In the genomic region with DNA sequence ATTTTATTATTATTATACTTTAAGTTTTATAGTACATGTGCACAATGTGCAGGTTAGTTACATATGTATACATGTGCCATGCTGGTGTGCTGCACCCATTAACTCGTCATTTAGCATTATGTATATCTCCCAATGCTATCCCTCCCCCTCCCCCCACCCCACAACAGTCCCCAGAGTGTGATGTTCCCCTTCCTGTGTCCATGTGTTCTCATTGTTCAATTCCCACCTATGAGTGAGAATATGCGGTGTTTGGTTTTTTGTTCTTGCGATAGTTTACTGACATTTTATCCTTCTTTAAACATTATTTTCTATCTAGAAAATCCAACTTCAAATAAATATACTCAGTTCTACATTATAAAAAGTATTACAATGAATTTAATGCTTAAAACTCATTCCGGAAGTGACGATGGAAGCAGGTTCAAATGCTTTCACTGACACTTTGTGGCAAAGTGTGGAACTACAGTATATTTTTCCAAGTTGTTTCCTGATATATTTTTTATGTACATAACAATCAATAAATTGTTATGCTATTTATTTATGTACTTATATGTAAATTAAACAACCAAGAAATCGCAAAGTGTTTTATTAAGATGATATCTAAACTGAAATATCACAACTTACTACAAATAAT, we compare ENCODE assay signal across 8 cellular contexts.
DNase-seq lines count a peak whose midpoint lies in the region; ATAC-seq, FAIRE-seq and TF ChIP-seq lines count a peak whose summit lies in the region.
"Not testable (repeated sequence)": the region's sequence is repeated elsewhere in the genome, so short reads cannot be mapped to it uniquely, and the experiment has no call there.

No MANE protein-coding gene starts in this region.

- not testable (repeated sequence) for H3K27ac ChIP-seq in A673 (ENCODE audit: low read depth, low read length, poor library complexity, severe bottlenecking); IMR-90 (ENCODE audit: insufficient read depth, low read length); H1 (ENCODE audit: low read depth, low read length); hepatocyte; neuronal stem cell (replicated peaks; ENCODE audit: low read length)

- not testable (repeated sequence) for H4K20me1 ChIP-seq in IMR-90 (ENCODE audit: insufficient read depth, low read length); H1 (replicated peaks in 1 of 2; ENCODE audit: control insufficient read depth in 1 of 2, insufficient read depth in 2 of 2, low read length in 2 of 2); hepatocyte (ENCODE audit: insufficient read depth, poor library complexity, severe bottlenecking)

- CTCF ChIA-PET in A673 (lab: Charles Lee); IMR-90 (lab: Yijun Ruan, JAX): not testable (repeated sequence)
- CTCF ChIA-PET in H1 (lab: Charles Lee; ENCODE audit: partially characterized antibody), result interaction anchor here (0.7 kb wide), 1 partner anchor 332 kb away, joined by 3 read pairs; no protein-coding TSS in a partner anchor

- H3K79me1 ChIP-seq in IMR-90 (ENCODE audit: low read depth in 1 of 2, low read length in 2 of 2); H1 (ENCODE audit: low read depth, low read length); neuronal stem cell (ENCODE audit: low read depth, low read length): not testable (repeated sequence)

- H4K8ac ChIP-seq in IMR-90 (ENCODE audit: low read depth in 2 of 2, low read length in 2 of 2); H1 (ENCODE audit: extremely low read depth, insufficient read depth, low read length); neuronal stem cell (ENCODE audit: low read depth, low read length): not testable (repeated sequence)

- not testable (repeated sequence) for H3K36me3 ChIP-seq in A673 (ENCODE audit: insufficient read depth, low read length, poor library complexity, severe bottlenecking); IMR-90 (ENCODE audit: control insufficient read depth, insufficient read depth, low read length); H1 (ENCODE audit: control insufficient read depth in 2 of 4, insufficient read depth in 4 of 4, low read length in 3 of 4); hepatocyte (replicated peaks; ENCODE audit: insufficient read depth, low read depth); neuronal stem cell (replicated peaks in 1 of 2; ENCODE audit: control insufficient read depth in 2 of 2, insufficient read depth in 2 of 2, low read length in 2 of 2)

- intact Hi-C loops in A673 (cut with micrococcal nuclease; ENCODE audit: unreplicated experiment), result loop anchor here (5.0 kb wide), 2 partner anchors 524 to 1254 kb away; no protein-coding TSS in a partner anchor
- intact Hi-C loops in IMR-90 (cut with micrococcal nuclease), result loop anchor here (2.0 to 5.0 kb wide), 2 partner anchors 544 to 1254 kb away; no protein-coding TSS in a partner anchor

- TF ChIP-seq RAD21 in IMR-90 (IDR thresholded peaks at IDR 0.05; ENCODE audit: low read length) (peak; percentile 77), H1 (IDR thresholded peaks at IDR 0.05 in 1 of 2, conservative IDR thresholded peaks at IDR 0.05 in 1 of 2; ENCODE audit: low read depth in 2 of 2, low read length in 2 of 2) (peak; percentile 72 to 76)

- not testable (repeated sequence) for H3K4ac ChIP-seq in IMR-90 (ENCODE audit: low read depth, low read length); H1 (replicated peaks; ENCODE audit: insufficient read length, low read depth, low read length); neuronal stem cell (ENCODE audit: low read length)

- not testable (repeated sequence) for H3K4me3 ChIP-seq in A673 (ENCODE audit: low read depth, low read length, poor library complexity, severe bottlenecking); IMR-90 (ENCODE audit: insufficient read depth, low read depth, low read length); H1 (ENCODE audit: extremely low read depth in 1 of 4, insufficient read depth in 2 of 4, low read depth in 3 of 4, low read length in 4 of 4); hepatocyte; neuronal stem cell (ENCODE audit: low read length in 2 of 2)

- TF ChIP-seq EP300 in H1 (IDR thresholded peaks at IDR 0.05; ENCODE audit: borderline replicate concordance in 1 of 2, low read depth in 2 of 2, low read length in 2 of 2), result not testable (repeated sequence)

- H3K18ac ChIP-seq in IMR-90 (ENCODE audit: low read depth, low read length); H1 (ENCODE audit: extremely low read depth, low read length); neuronal stem cell (ENCODE audit: low read length): not testable (repeated sequence)

- H3K4me2 ChIP-seq in IMR-90 (ENCODE audit: low read depth, low read length); H1 (ENCODE audit: insufficient read depth in 1 of 2, low read depth in 2 of 2, low read length in 2 of 2); hepatocyte; neuronal stem cell (ENCODE audit: insufficient read depth, low read length, poor library complexity, severe bottlenecking): not testable (repeated sequence)

- not testable (repeated sequence) for H2AK5ac ChIP-seq in IMR-90 (ENCODE audit: low read depth, low read length); H1 (ENCODE audit: low read depth, low read length); neuronal stem cell (ENCODE audit: low read depth, low read length)

- WGBS in IMR-90 (ENCODE audit: extremely low coverage in 2 of 2, insufficient read length in 1 of 2), 2 experiments, result no CpG with 5 or more reads among the region's 6 CpGs
- WGBS in H1 (ENCODE audit: extremely low coverage in 1 of 2, insufficient coverage in 1 of 2, insufficient read length in 1 of 2, insufficient replicate concordance in 2 of 2, low coverage in 1 of 2, low lambda C conversion rate in 2 of 2, missing lambda C conversion rate in 1 of 2), 2 experiments, result 76% methylated on average over 5 of the region's 6 CpGs; no CpG with 5 or more reads in 1 of the 2 experiments
- 54% methylated on average over 6 of the region's 6 CpGs for WGBS in hepatocyte (ENCODE audit: low lambda C conversion rate, missing lambda C conversion rate)
- WGBS in neuronal stem cell (ENCODE audit: extremely low coverage in 2 of 2, insufficient read length in 2 of 2, insufficient replicate concordance in 1 of 2), 2 donors, result 100% methylated on average over 1 of the region's 6 CpGs; no CpG with 5 or more reads in 1 of the 2 donors

- not testable (repeated sequence) for H2BK5ac ChIP-seq in IMR-90 (ENCODE audit: low read depth, low read length, poor library complexity, severe bottlenecking); H1 (ENCODE audit: low read depth, low read length); neuronal stem cell (ENCODE audit: low read length)

- POLR2A ChIA-PET in A673 (lab: Charles Lee; ENCODE audit: low non-redundant PET); IMR-90 (lab: Charles Lee; ENCODE audit: unreplicated experiment); H1 (lab: Charles Lee; ENCODE audit: partially characterized antibody): not testable (repeated sequence)

- TF ChIP-seq CTCF in A673 (conservative IDR thresholded peaks at IDR 0.05; ENCODE audit: low read depth, low read length) (peak; percentile 74), IMR-90 (conservative IDR thresholded peaks at IDR 0.05; ENCODE audit: low read depth, low read length) (peak; percentile 72), H1 (IDR thresholded peaks at IDR 0.05; ENCODE audit: control extremely low read depth in 1 of 3, insufficient read depth in 1 of 3, low read depth in 1 of 3, low read length in 3 of 3) (peak in 2 of 3 experiments; percentile 22 to 36; a peak in 2 of 4 replicates), hepatocyte (IDR thresholded peaks at IDR 0.05; ENCODE audit: poor library complexity) (peak; percentile 77)

- not testable (repeated sequence) for H2BK120ac ChIP-seq in IMR-90 (ENCODE audit: low read depth, low read length); H1 (replicated peaks; ENCODE audit: low read depth, low read length); neuronal stem cell (ENCODE audit: low read depth, low read length)

- H3K9me1 ChIP-seq in IMR-90 (ENCODE audit: insufficient read depth, low read length), result not testable (repeated sequence)

- dilution Hi-C loops in IMR-90 (cut with HindIII; ENCODE audit: low sequenced_read_pairs, unreplicated experiment), result not testable (repeated sequence)

- DNase-seq in A673 (ENCODE audit: low spot score), result peak; percentile 50
- DNase-seq in EH (ENCODE audit: low read depth), result peak; percentile 27
- peak; percentile 51 for DNase-seq in IMR-90
- DNase-seq in NCI-H69 (lab: John Stamatoyannopoulos, UW), result peak; percentile 60
- DNase-seq in H1 (ENCODE audit: low read depth in 1 of 2, low spot score in 2 of 2), result not testable (repeated sequence)
- peak; percentile 18 for DNase-seq in hepatocyte (ENCODE audit: low spot score)
- DNase-seq in neuronal stem cell (ENCODE audit: low spot score), result peak; percentile 0

- not testable (repeated sequence) for H3K9me2 ChIP-seq in hepatocyte (replicated peaks; ENCODE audit: insufficient read depth)

- not testable (repeated sequence) for H3K23ac ChIP-seq in IMR-90 (ENCODE audit: low read depth, low read length); H1 (ENCODE audit: insufficient read length); neuronal stem cell (ENCODE audit: low read depth, low read length, poor library complexity)

- H3K9me3 ChIP-seq in A673 (ENCODE audit: low read depth, low read length, poor library complexity, severe bottlenecking); IMR-90 (ENCODE audit: control insufficient read depth, insufficient read depth, low read length); H1 (ENCODE audit: insufficient read depth in 2 of 2, low read depth in 1 of 2, low read length in 1 of 2); hepatocyte (ENCODE audit: low read depth); neuronal stem cell (replicated peaks in 1 of 2; ENCODE audit: control insufficient read depth in 2 of 2, insufficient read depth in 1 of 2, low read depth in 1 of 2, low read length in 2 of 2): not testable (repeated sequence)

- peak; percentile 63 for ATAC-seq in IMR-90 (ENCODE audit: low read depth)

- H4K5ac ChIP-seq in IMR-90 (ENCODE audit: low read depth, low read length); H1 (ENCODE audit: insufficient read length, low read depth, low read length): not testable (repeated sequence)

- H2BK20ac ChIP-seq in IMR-90 (ENCODE audit: low read depth, low read length); H1 (ENCODE audit: low read length): not testable (repeated sequence)

- TF ChIP-seq POLR2A in IMR-90 (IDR thresholded peaks at IDR 0.05; ENCODE audit: low read depth, low read length); H1 (IDR thresholded peaks at IDR 0.05; ENCODE audit: control extremely low read depth in 1 of 2, low read depth in 2 of 2, low read length in 2 of 2): not testable (repeated sequence)

- not testable (repeated sequence) for H3K56ac ChIP-seq in IMR-90 (ENCODE audit: extremely low read depth, insufficient read depth, low read length); H1 (replicated peaks; ENCODE audit: insufficient read length, low read depth, low read length)

- not testable (repeated sequence) for H3K4me1 ChIP-seq in A673 (ENCODE audit: insufficient read depth, low read length, poor library complexity, severe bottlenecking); IMR-90 (ENCODE audit: control insufficient read depth, insufficient read depth, low read length); H1 (replicated peaks in 1 of 4; ENCODE audit: control insufficient read depth in 3 of 4, insufficient read depth in 4 of 4, low read length in 3 of 4); hepatocyte (ENCODE audit: insufficient read depth); neuronal stem cell (ENCODE audit: control insufficient read depth in 2 of 2, insufficient read depth in 1 of 2, low read depth in 1 of 2, low read length in 2 of 2)

- BruUV-seq in A673 (replicated peaks; lab: Mats Ljungman, UMichigan); IMR-90 (replicated peaks; lab: Mats Ljungman, UMichigan): not testable (repeated sequence)

- not testable (repeated sequence) for H3K9ac ChIP-seq in IMR-90 (ENCODE audit: low read depth, low read length); H1 (replicated peaks in 1 of 4; ENCODE audit: extremely low read depth in 1 of 4, low read depth in 3 of 4, low read length in 3 of 4); neuronal stem cell (ENCODE audit: low read depth, low read length, poor library complexity)

- not testable (repeated sequence) for H3K79me2 ChIP-seq in H1 (ENCODE audit: control insufficient read depth in 1 of 2, insufficient read depth in 2 of 2, low read length in 2 of 2); hepatocyte

- H2AFZ ChIP-seq in IMR-90 (replicated peaks; ENCODE audit: low read length, poor library complexity); H1 (ENCODE audit: low read length); hepatocyte; neuronal stem cell (ENCODE audit: low read length): not testable (repeated sequence)

- not testable (repeated sequence) for H2BK12ac ChIP-seq in H1 (ENCODE audit: low read depth, low read length); neuronal stem cell (ENCODE audit: low read length)

- H3K14ac ChIP-seq in IMR-90 (replicated peaks; ENCODE audit: low read depth, low read length); H1 (ENCODE audit: insufficient read length); neuronal stem cell (ENCODE audit: low read length): not testable (repeated sequence)

- not testable (repeated sequence) for H3K23me2 ChIP-seq in H1 (ENCODE audit: low read depth, low read length)

- in situ Hi-C loops in IMR-90 (cut with MboI; ENCODE audit: low sequenced_read_pairs), result loop anchor here (5.0 kb wide), 1 partner anchor 1259 kb away; no protein-coding TSS in a partner anchor

- H4K91ac ChIP-seq in IMR-90 (ENCODE audit: insufficient read depth, low read depth, low read length); H1 (replicated peaks; ENCODE audit: insufficient read length, low read length); neuronal stem cell (ENCODE audit: low read depth, low read length, poor library complexity): not testable (repeated sequence)

- H2AK9ac ChIP-seq in IMR-90 (replicated peaks; ENCODE audit: low read depth, low read length, poor library complexity), result not testable (repeated sequence)

- not testable (repeated sequence) for H2BK15ac ChIP-seq in IMR-90 (ENCODE audit: low read depth, low read length); H1 (ENCODE audit: low read length); neuronal stem cell (ENCODE audit: low read length)

- peak; percentile 81 for FAIRE-seq in TTC549 (lab: Jason Lieb, UNC)
- FAIRE-seq in H1 (lab: Jason Lieb, UNC), result not testable (repeated sequence)

- not testable (repeated sequence) for H3K27me3 ChIP-seq in A673 (replicated peaks; ENCODE audit: insufficient read depth, low read depth, low read length, poor library complexity); IMR-90 (ENCODE audit: control insufficient read depth, insufficient read depth, low read length); H1 (replicated peaks in 1 of 4; ENCODE audit: control insufficient read depth in 3 of 4, extremely low read depth in 1 of 4, insufficient read depth in 3 of 4, low read length in 3 of 4); hepatocyte; neuronal stem cell (ENCODE audit: control insufficient read depth in 3 of 3, insufficient read depth in 3 of 3, low read depth in 1 of 3, low read length in 3 of 3)
